ENCODE assay signal across 5 cellular contexts in the genomic region with DNA sequence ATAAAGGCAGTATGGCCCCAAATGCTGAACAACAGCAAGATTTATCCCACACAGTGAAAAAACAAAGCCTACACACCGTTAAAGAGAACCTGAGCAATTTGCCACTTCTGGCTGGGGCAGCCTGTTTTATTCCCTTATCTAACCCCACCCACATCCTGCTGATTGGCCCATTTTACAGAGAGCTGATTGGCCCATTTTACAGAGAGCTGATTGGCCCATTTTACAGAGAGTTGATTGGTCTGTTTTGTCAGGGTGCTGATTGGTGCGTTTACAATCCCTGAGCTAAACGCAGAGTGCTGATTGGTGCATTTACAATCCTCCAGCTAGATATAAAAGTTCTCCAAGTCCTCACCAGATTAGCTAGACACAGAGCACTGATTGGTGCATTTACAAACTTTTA.
DNase-seq lines count a peak whose midpoint lies in the region; ATAC-seq, FAIRE-seq and TF ChIP-seq lines count a peak whose summit lies in the region.
"Not testable (repeated sequence)": the region's sequence is repeated elsewhere in the genome, so short reads cannot be mapped to it uniquely, and the experiment has no call there.

No MANE protein-coding gene starts in this region.

- H3K36me3 Mint-ChIP-seq in activated CD4-positive, alpha-beta T cell treated with anti-CD3 and anti-CD28 coated beads for 36 hours (ENCODE audit: low read depth), result not testable (repeated sequence)

- H3K4me1 ChIP-seq in testis, result not testable (repeated sequence)

- TF ChIP-seq POLR2A in testis (IDR thresholded peaks at IDR 0.05), result not testable (repeated sequence)

- H3K27ac ChIP-seq in testis, result not testable (repeated sequence)

- FAIRE-seq in bronchial epithelial cell (lab: Jason Lieb, UNC), result peak; percentile 66

- not testable (repeated sequence) for ATAC-seq in activated CD4-positive, alpha-beta T cell treated with anti-CD3 and anti-CD28 coated beads for 36 hours

- H3K27me3 Mint-ChIP-seq in activated CD4-positive, alpha-beta T cell treated with anti-CD3 and anti-CD28 coated beads for 36 hours, result not testable (repeated sequence)

- H3K4me3 ChIP-seq in bronchial epithelial cell (ENCODE audit: low read depth, low read length); testis: not testable (repeated sequence)

- H3K4me1 Mint-ChIP-seq in activated CD4-positive, alpha-beta T cell treated with anti-CD3 and anti-CD28 coated beads for 36 hours, result not testable (repeated sequence)

- intact Hi-C loops in activated CD4-positive, alpha-beta T cell treated with anti-CD3 and anti-CD28 coated beads for 36 hours (cut with DNase I, micrococcal nuclease); testis (cut with DNase I; ENCODE audit: low total_unique reads): not testable (repeated sequence)

- CTCF ChIA-PET in activated CD4-positive, alpha-beta T cell treated with anti-CD3 and anti-CD28 coated beads for 36 hours (lab: Charles Lee), result interaction anchor here (1.1 to 1.3 kb wide), 2 partner anchors 10 to 249 kb away, joined by 3 to 6 read pairs; no protein-coding TSS in a partner anchor

- H3K27ac Mint-ChIP-seq in activated CD4-positive, alpha-beta T cell treated with anti-CD3 and anti-CD28 coated beads for 36 hours, result not testable (repeated sequence)

- H3K9me3 ChIP-seq in testis, result not testable (repeated sequence)

- H3K36me3 ChIP-seq in bronchial epithelial cell (ENCODE audit: control insufficient read depth, insufficient read depth, low read length); testis (ENCODE audit: low read depth, missing control alignments): not testable (repeated sequence)

- not testable (repeated sequence) for H3K9me3 Mint-ChIP-seq in activated CD4-positive, alpha-beta T cell treated with anti-CD3 and anti-CD28 coated beads for 36 hours (ENCODE audit: low read depth)

- in situ Hi-C loops in G401 (cut with HindIII; ENCODE audit: low sequenced_read_pairs), result not testable (repeated sequence)

- TF ChIP-seq CTCF in bronchial epithelial cell (IDR thresholded peaks at IDR 0.05; ENCODE audit: insufficient read depth, low read length, severe bottlenecking); testis (IDR thresholded peaks at IDR 0.05): not testable (repeated sequence)

- POLR2A ChIA-PET in activated CD4-positive, alpha-beta T cell treated with anti-CD3 and anti-CD28 coated beads for 36 hours (lab: Charles Lee), result interaction anchor here (1.2 kb wide), 1 partner anchor 228 kb away, joined by 5 read pairs; the partner anchor contains the start of gene LEMD2

- DNase-seq in G401 (ENCODE audit: low spot score) (peak; percentile 50), NAMALWA (ENCODE audit: low spot score) (peak; percentile 44), testis (peak; percentile 62)
- peak; percentile 9 for DNase-seq in activated CD4-positive, alpha-beta T cell treated with anti-CD3 and anti-CD28 coated beads for 36 hours
- DNase-seq in bronchial epithelial cell (ENCODE audit: low read depth), result not testable (repeated sequence)

- 82 to 85% methylated on average over 3 of the region's 3 CpGs for WGBS in testis, 2 donors

- not testable (repeated sequence) for H3K27me3 ChIP-seq in bronchial epithelial cell (ENCODE audit: control insufficient read depth, insufficient read depth, low read length); testis

- not testable (repeated sequence) for H3K4me3 Mint-ChIP-seq in activated CD4-positive, alpha-beta T cell treated with anti-CD3 and anti-CD28 coated beads for 36 hours
